ENCODE assay signal across 2 cellular contexts in genomic region chr2:236593956-236594355, GRCh38.
TF ChIP-seq lines count a peak whose summit lies in the region.

No MANE protein-coding gene starts in this region.

TF ChIP-seq in HepG2, 621 proteins besides CTCF, POLR2A, EP300 and RAD21:
- TF ChIP-seq FOXA3 (CRISPR knock-in tag; IDR thresholded peaks at IDR 0.05) (no peak), BATF2 (CRISPR knock-in tag; IDR thresholded peaks at IDR 0.05) (0 out of 2 replicates have a peak, but pooled peaks have one; percentile 18), FOXA1 (IDR thresholded peaks at IDR 0.05) (peak; percentile 4; the same call in 1 of the 2 replicates), FOXA1 (CRISPR knock-in tag; IDR thresholded peaks at IDR 0.05) (no peak), ZNF652 (CRISPR knock-in tag; IDR thresholded peaks at IDR 0.05; ENCODE audit: borderline replicate concordance, low read depth) (no peak), ZNF646 (CRISPR knock-in tag; IDR thresholded peaks at IDR 0.05) (peak; percentile 68), RELA (CRISPR knock-in tag; IDR thresholded peaks at IDR 0.05) (no peak), SOX5 (CRISPR knock-in tag; IDR thresholded peaks at IDR 0.05; ENCODE audit: borderline replicate concordance) (no peak)

TF ChIP-seq in H1, 55 proteins besides CTCF, POLR2A, EP300 and RAD21:
- TF ChIP-seq MAX (IDR thresholded peaks at IDR 0.05) (no peak), RXRA (IDR thresholded peaks at IDR 0.05; ENCODE audit: insufficient read depth, low read depth, low read length) (no peak), SIRT6 (IDR thresholded peaks at IDR 0.05; ENCODE audit: low read length) (no peak), CBX5 (IDR thresholded peaks at IDR 0.05; ENCODE audit: low read depth, low read length) (no peak)
TF ChIP-seq in H1: peak in this region for 0.
